In the genomic region with DNA sequence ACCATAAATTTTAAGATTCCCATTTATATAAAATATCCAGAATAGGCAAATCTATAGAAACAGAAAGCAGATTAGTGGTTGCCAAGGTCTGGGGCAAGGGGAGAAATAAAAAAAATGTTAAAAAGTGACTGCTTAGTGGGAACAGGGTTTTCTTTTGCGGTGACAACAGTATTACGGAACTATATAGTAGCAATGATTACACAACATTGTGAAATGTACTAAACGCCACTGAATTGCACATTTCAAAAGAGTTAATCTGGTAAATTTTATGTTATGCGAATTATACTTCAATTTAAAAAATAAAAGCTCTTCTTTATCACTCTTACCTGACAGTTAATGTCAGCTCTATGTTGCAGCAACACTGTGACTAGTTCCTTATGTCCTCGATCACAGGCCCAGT, we compare ENCODE assay signal across 12 cellular contexts.
"Had no signal": no experiment of that assay in that cellular context is flagged by ENCODE, and none has a peak within 500 bp of the region (broad histone marks: within the 10 kb centered on the region; RNA-seq: fewer than 3 reads in every experiment).

No MANE protein-coding gene starts in this region.

- H3K4me1 Mint-ChIP-seq: activated CD4-positive, alpha-beta T cell treated with anti-CD3 and anti-CD28 coated beads, Interleukin-2, amount 10 ng/mL, durations not matched to agents 24 days and 14 days; activated naive CD8-positive, alpha-beta T cell treated with anti-CD3 and anti-CD28 coated beads, Interleukin-2, amount 50 U/mL, for 24 hours; nephron progenitor cell; WTC11 had no signal

- H3K27ac ChIP-seq: psoas muscle had no signal

- H3K4me3 ChIP-seq: left lung, psoas muscle had no signal

- H3K27ac Mint-ChIP-seq: activated CD4-positive, alpha-beta T cell treated with anti-CD3 and anti-CD28 coated beads, Interleukin-2, amount 10 ng/mL, durations not matched to agents 24 days and 14 days; activated naive CD8-positive, alpha-beta T cell treated with anti-CD3 and anti-CD28 coated beads, Interleukin-2, amount 50 U/mL, for 24 hours; nephron progenitor cell had no signal

- DNase-seq: activated CD4-positive, alpha-beta T cell treated with anti-CD3 and anti-CD28 coated beads, Interleukin-2, amount 10 ng/mL, durations not matched to agents 24 days and 14 days; activated CD8-positive, alpha-beta memory T cell treated with anti-CD3 and anti-CD28 coated beads for 24 hours; activated naive CD4-positive, alpha-beta T cell treated with Interleukin-2 at 50 U/mL for 16 hours; activated naive CD8-positive, alpha-beta T cell treated with anti-CD3 and anti-CD28 coated beads, Interleukin-2, amount 50 U/mL, for 24 hours; left lung; mesendoderm; nephron progenitor cell; psoas muscle; stimulated activated CD4-positive, alpha-beta T cell treated with anti-CD3 and anti-CD28 coated beads, Interleukin-12 subunit alpha, Interleukin-12 subunit beta, amount 100 ng/mL, for 4 hours; stimulated activated naive CD4-positive, alpha-beta T cell had no signal

- ATAC-seq: activated naive CD8-positive, alpha-beta T cell treated with anti-CD3 and anti-CD28 coated beads, Interleukin-2, amount 50 U/mL, for 24 hours; left lung; psoas muscle; sciatic nerve; WTC11 had no signal

- H3K36me3 ChIP-seq: left lung had no signal

- H3K9me3 ChIP-seq: left lung, psoas muscle had no signal

- H3K27me3 ChIP-seq: left lung had no signal

- H3K4me3 Mint-ChIP-seq: activated CD4-positive, alpha-beta T cell treated with anti-CD3 and anti-CD28 coated beads, Interleukin-2, amount 10 ng/mL, durations not matched to agents 24 days and 14 days; activated naive CD8-positive, alpha-beta T cell treated with anti-CD3 and anti-CD28 coated beads, Interleukin-2, amount 50 U/mL, for 24 hours; nephron progenitor cell; WTC11 had no signal

- H3K4me1 ChIP-seq: psoas muscle had no signal

- H3K27me3 Mint-ChIP-seq: activated CD4-positive, alpha-beta T cell treated with anti-CD3 and anti-CD28 coated beads, Interleukin-2, amount 10 ng/mL, durations not matched to agents 24 days and 14 days; activated naive CD8-positive, alpha-beta T cell treated with anti-CD3 and anti-CD28 coated beads, Interleukin-2, amount 50 U/mL, for 24 hours had no signal
